Comparison of ENCODE assay signal across 35 cellular contexts in the genomic region with DNA sequence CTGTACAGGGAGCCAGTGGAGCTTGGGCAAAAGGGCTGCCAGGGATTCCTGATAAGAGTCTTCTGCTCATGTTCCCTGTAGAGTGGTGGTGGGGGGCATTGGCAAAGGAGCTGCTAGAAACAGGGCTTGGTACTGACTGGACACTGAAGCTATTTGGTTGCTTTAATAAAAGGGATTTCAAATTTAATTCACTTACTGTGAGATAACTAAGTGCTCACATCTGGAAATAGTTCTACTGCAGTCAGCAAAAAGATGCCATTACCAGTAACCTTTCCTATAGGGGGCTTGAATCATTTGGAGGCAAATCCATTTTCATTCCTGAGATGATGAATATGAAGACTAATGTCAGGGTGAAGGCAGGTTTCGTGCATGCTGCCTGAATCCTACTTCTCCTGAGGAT.
"Had no signal": no experiment of that assay in that cellular context is flagged by ENCODE, and none has a peak within 500 bp of the region (broad histone marks: within the 10 kb centered on the region; RNA-seq: fewer than 3 reads in every experiment).

No MANE protein-coding gene starts in this region.

- H3K9ac ChIP-seq: KMS-11 had no signal

- H3K27me3 ChIP-seq: MG63 had no signal

- H3K36me3 ChIP-seq: MG63 had no signal

- H3K9me3 ChIP-seq: MG63 had no signal

- H3K27ac ChIP-seq: KMS-11 had no signal

- DNase-seq: Karpas-422, Kasumi-1, MG63, MM.1S, MV-4-11, NCI-H1048, NCI-H1092, NCI-H1092 treated with DMSO at 0.1 percent for 48 hours, NCI-H1105, NCI-H1105 treated with DMSO at 0.1 percent for 48 hours, NCI-H1417, NCI-H1417 treated with DMSO at 0.1 percent for 48 hours, NCI-H1436, NCI-H1436 treated with DMSO at 0.1 percent for 48 hours, NCI-H146, NCI-H1694, NCI-H1694 treated with DMSO at 0.1 percent for 48 hours, NCI-H187, NCI-H187 treated with DMSO at 0.1 percent for 48 hours, NCI-H1930, NCI-H2029, NCI-H2029 treated with DMSO at 0.1 percent for 48 hours, NCI-H2081, NCI-H2081 treated with DMSO at 0.1 percent for 48 hours, NCI-H2107, NCI-H2171, NCI-H2171 treated with DMSO at 0.1 percent for 48 hours, NCI-H2227 treated with DMSO at 0.1 percent for 48 hours, NCI-H226, NCI-H345, NCI-H446, NCI-H446 treated with DMSO at 0.1 percent for 48 hours, NCI-H510A, NCI-H510A treated with DMSO at 0.1 percent for 48 hours had no signal

- H3K4me3 ChIP-seq: MG63 had no signal

- H3K4me2 ChIP-seq: KMS-11 had no signal
